In genomic region chr7:150441524-150441923, GRCh38 we compare ENCODE assay signal across 11 cellular contexts. TPM values are rescaled to one million over a fixed set of nuclear protein-coding genes. Genes with fewer than 3 reads are reported as not detected.
"Had no signal": no experiment of that assay in that cellular context is flagged by ENCODE, and none has a peak within 500 bp of the region (broad histone marks: within the 10 kb centered on the region; RNA-seq: fewer than 3 reads in every experiment).

No MANE protein-coding gene starts in this region.

- H3K27ac ChIP-seq: GM23248, KMS-11 had no signal

- H3K4me1 ChIP-seq: HAP-1 had no signal

- DNase-seq: GM23248, GOT3, H7, IMR-90, KBM-7 had no signal

- H3K4me2 ChIP-seq: KMS-11 had no signal

- H2AFZ ChIP-seq: GM23248 had no signal

- H3K36me3 ChIP-seq: HAP-1 had no signal

- ATAC-seq: HCT116 had no signal

- H3K9me3 ChIP-seq: HAP-1 had no signal

- H3K4me3 ChIP-seq: GM23248, HAP-1 had no signal

- H3K9ac ChIP-seq: GM23248, KMS-11 had no signal

- FAIRE-seq: HTR-8/SVneo had no signal

RNA-seq across cellular contexts. Expression of gene GIMAP8, which starts 8.9 kb away (rescaled TPM):
- total RNA-seq: GM23248, H4, H7, HT-29, IMR-90 had no signal
- polyA plus RNA-seq: GM23248, IMR-90 had no signal
